In the genomic region with DNA sequence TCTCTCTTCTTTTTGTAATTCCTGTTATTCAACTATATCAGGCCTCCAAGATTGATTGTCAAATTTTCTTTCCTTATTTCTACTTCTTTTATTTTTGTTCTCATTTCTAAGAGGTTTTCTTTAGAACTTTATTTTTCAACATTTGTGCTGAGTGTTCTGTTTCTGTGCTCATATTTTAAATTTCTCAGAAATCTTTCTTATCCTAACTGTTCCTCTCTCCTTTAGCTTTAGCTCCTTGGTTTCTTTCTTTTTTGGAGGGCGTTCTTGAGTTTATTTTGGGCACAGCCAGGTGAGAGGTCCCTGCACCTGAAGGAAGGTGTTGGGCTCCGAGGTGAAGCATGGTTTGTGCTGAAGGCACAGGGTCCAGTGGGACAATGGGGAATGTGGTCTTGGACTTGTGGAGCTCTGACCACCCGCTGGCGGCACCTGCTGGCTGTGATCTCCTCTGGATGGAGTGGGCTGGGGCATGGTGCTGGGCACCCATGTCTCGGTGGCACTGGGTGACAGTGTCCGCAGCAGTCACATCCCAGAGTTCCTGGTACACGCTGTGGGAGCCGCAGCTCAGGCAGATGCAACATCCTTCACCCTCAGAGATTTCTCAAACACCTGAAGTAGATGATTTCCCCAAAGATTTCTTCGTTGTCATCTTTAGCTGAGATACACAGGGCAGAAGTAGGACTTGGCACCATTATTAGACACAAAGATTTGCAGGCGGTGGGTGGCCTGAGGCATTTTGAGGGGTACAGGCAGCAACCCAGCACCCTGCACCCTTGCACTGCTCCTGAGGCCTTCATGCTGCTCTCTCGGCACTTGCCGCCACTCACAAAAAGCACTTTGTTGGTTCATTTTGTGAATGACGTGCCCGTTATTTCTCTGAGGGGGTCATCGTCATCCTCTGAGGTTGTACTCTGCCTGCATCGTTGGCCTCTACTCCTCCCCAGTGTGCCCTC, we compare ENCODE assay signal across 32 cellular contexts. TPM values are rescaled to one million over a fixed set of nuclear protein-coding genes. Genes with fewer than 3 reads are reported as not detected.
DNase-seq lines count a peak whose midpoint lies in the region; ATAC-seq, FAIRE-seq and TF ChIP-seq lines count a peak whose summit lies in the region.
"Had no signal": no experiment of that assay in that cellular context is flagged by ENCODE, and none has a peak within 500 bp of the region (broad histone marks: within the 10 kb centered on the region; RNA-seq: fewer than 3 reads in every experiment).

No MANE protein-coding gene starts in this region.

- H3K14ac ChIP-seq in IMR-90 (replicated peaks; ENCODE audit: low read depth, low read length), result no peak overlapping the region

- no peaks in the 10 kb centered on the region for H3K79me1 ChIP-seq in IMR-90 (ENCODE audit: low read depth in 1 of 2, low read length in 2 of 2)

- no peaks in the 10 kb centered on the region for H3K4me1 ChIP-seq in right atrium auricular region
- no peaks in the 10 kb centered on the region for H3K4me1 ChIP-seq in IMR-90 (ENCODE audit: control insufficient read depth, insufficient read depth, low read length)
- H3K4me1 ChIP-seq in kidney (ENCODE audit: control insufficient read depth in 1 of 2, insufficient read depth in 1 of 2, low read depth in 1 of 2, low read length in 2 of 2), result no peaks in the 10 kb centered on the region
- peaks cover 0 to 21% (median 3%) of the 10 kb centered on the region in 6 donors for H3K4me1 ChIP-seq in spleen
- H3K4me1 ChIP-seq: BE2C, gastroesophageal sphincter, parathyroid adenoma, Peyer's patch, right lobe of liver, upper lobe of right lung had no signal

- 100% methylated on average over 3 of the region's 16 CpGs; no CpG with 5 or more reads in 1 of the 2 experiments for WGBS in IMR-90 (ENCODE audit: extremely low coverage in 2 of 2, insufficient read length in 1 of 2), 2 experiments
- WGBS in spleen, 5 donors, result 92 to 98% (median 94%) methylated on average over 16 of the region's 16 CpGs

- H4K20me1 ChIP-seq in IMR-90 (ENCODE audit: insufficient read depth, low read length), result no peaks in the 10 kb centered on the region

- no peaks in the 10 kb centered on the region for H3K9me3 Mint-ChIP-seq in CD4-positive, alpha-beta T cell
- H3K9me3 Mint-ChIP-seq: nephron; stimulated activated memory B cell treated with anti-CD40 and anti-IgM and Interleukin-4, amounts not matched to agents 10 μg/mL and 1 μg/mL and 100 μg/mL, for 72 hours had no signal

- in situ Hi-C loops in IMR-90 (cut with MboI; ENCODE audit: low sequenced_read_pairs), result no loop called here

- H2BK15ac ChIP-seq in IMR-90 (ENCODE audit: low read depth, low read length), result no peak overlapping the region

- no TSS peak for BruUV-seq in IMR-90 (replicated peaks; lab: Mats Ljungman, UMichigan)

- ATAC-seq in Right ventricle myocardium superior (ENCODE audit: poor library complexity) (no peak), IMR-90 (ENCODE audit: low read depth) (no peak), GM19324 (IDR thresholded peaks at IDR 0.05; ENCODE audit: low FRiP score, unreplicated experiment) (no peak)
- no peak for ATAC-seq in CD4-positive, alpha-beta T cell (ENCODE audit: poor library complexity)
- ATAC-seq: gastroesophageal sphincter; stimulated activated memory B cell treated with anti-CD40 and anti-IgM and Interleukin-4, amounts not matched to agents 10 μg/mL and 1 μg/mL and 100 μg/mL, for 72 hours; upper lobe of right lung had no signal

- no peaks in the 10 kb centered on the region for H3K9me1 ChIP-seq in IMR-90 (ENCODE audit: insufficient read depth, low read length)

- H2AK9ac ChIP-seq in IMR-90 (replicated peaks; ENCODE audit: low read depth, low read length, poor library complexity), result peak overlapping the region; percentile 53

- no peak overlapping the region for H3K4ac ChIP-seq in IMR-90 (ENCODE audit: low read depth, low read length)

- no peak overlapping the region for H2BK5ac ChIP-seq in IMR-90 (ENCODE audit: low read depth, low read length, poor library complexity, severe bottlenecking)

- no peak overlapping the region for H3K4me2 ChIP-seq in IMR-90 (ENCODE audit: low read depth, low read length)

- H3K27ac Mint-ChIP-seq in CD4-positive, alpha-beta T cell, result no peak overlapping the region
- H3K27ac Mint-ChIP-seq: nephron; stimulated activated memory B cell treated with anti-CD40 and anti-IgM and Interleukin-4, amounts not matched to agents 10 μg/mL and 1 μg/mL and 100 μg/mL, for 72 hours had no signal

- H3K56ac ChIP-seq in IMR-90 (ENCODE audit: extremely low read depth, insufficient read depth, low read length), result no peak overlapping the region

- H3K36me3 ChIP-seq in right atrium auricular region (peaks cover 38% of the 10 kb centered on the region), IMR-90 (ENCODE audit: control insufficient read depth, insufficient read depth, low read length) (peaks cover 39% of the 10 kb centered on the region), kidney (ENCODE audit: control insufficient read depth in 1 of 2, insufficient read depth in 2 of 2, low read length in 2 of 2) (peaks cover 8 to 14% of the 10 kb centered on the region in 2 donors), spleen (peaks cover 0 to 91% (median 41%) of the 10 kb centered on the region in 6 donors)

- H3K36me3 Mint-ChIP-seq in CD4-positive, alpha-beta T cell (ENCODE audit: low read depth), result peaks cover 45% of the 10 kb centered on the region

- TF ChIP-seq RAD21 in IMR-90 (IDR thresholded peaks at IDR 0.05; ENCODE audit: low read length), result no peak

- no peaks in the 10 kb centered on the region for H3K27me3 Mint-ChIP-seq in CD4-positive, alpha-beta T cell
- H3K27me3 Mint-ChIP-seq: stimulated activated memory B cell treated with anti-CD40 and anti-IgM and Interleukin-4, amounts not matched to agents 10 μg/mL and 1 μg/mL and 100 μg/mL, for 72 hours had no signal

- H4K91ac ChIP-seq in IMR-90 (ENCODE audit: insufficient read depth, low read depth, low read length), result no peak overlapping the region

- no peak overlapping the region for H4K8ac ChIP-seq in IMR-90 (ENCODE audit: low read depth in 2 of 2, low read length in 2 of 2)

- no peak overlapping the region for H3K18ac ChIP-seq in IMR-90 (ENCODE audit: low read depth, low read length)

- TF ChIP-seq CTCF in right atrium auricular region (IDR thresholded peaks at IDR 0.05) (no peak), IMR-90 (conservative IDR thresholded peaks at IDR 0.05; ENCODE audit: low read depth, low read length) (no peak), kidney (IDR thresholded peaks at IDR 0.05; ENCODE audit: borderline replicate concordance, extremely low read depth, insufficient read depth) (no peak), spleen (IDR thresholded peaks at IDR 0.05 in 8 of 11, conservative IDR thresholded peaks at IDR 0.05 in 3 of 11) (no peak)
- no peak for TF ChIP-seq CTCF in CD4-positive, alpha-beta T cell (IDR thresholded peaks at IDR 0.05)

- H3K4me3 Mint-ChIP-seq in CD4-positive, alpha-beta T cell, result no peak overlapping the region
- H3K4me3 Mint-ChIP-seq: nephron; stimulated activated memory B cell treated with anti-CD40 and anti-IgM and Interleukin-4, amounts not matched to agents 10 μg/mL and 1 μg/mL and 100 μg/mL, for 72 hours had no signal

- H3K9ac ChIP-seq in IMR-90 (ENCODE audit: low read depth, low read length), result no peak overlapping the region
- no peak overlapping the region for H3K9ac ChIP-seq in kidney (ENCODE audit: low read length in 2 of 2)
- H3K9ac ChIP-seq: parathyroid adenoma had no signal

- peaks cover 22% of the 10 kb centered on the region for H3K4me1 Mint-ChIP-seq in CD4-positive, alpha-beta T cell (ENCODE audit: low read depth)
- H3K4me1 Mint-ChIP-seq: stimulated activated memory B cell treated with anti-CD40 and anti-IgM and Interleukin-4, amounts not matched to agents 10 μg/mL and 1 μg/mL and 100 μg/mL, for 72 hours had no signal

- CTCF ChIA-PET in IMR-90 (lab: Yijun Ruan, JAX), result no interaction called here
- CTCF ChIA-PET in CD4-positive, alpha-beta T cell (lab: Charles Lee), result no interaction called here

- no peak overlapping the region for H2AK5ac ChIP-seq in IMR-90 (ENCODE audit: low read depth, low read length)

- POLR2A ChIA-PET in IMR-90 (lab: Charles Lee; ENCODE audit: unreplicated experiment), result no interaction called here
- POLR2A ChIA-PET in CD4-positive, alpha-beta T cell (lab: Charles Lee), result no interaction called here

- H3K27me3 ChIP-seq in right atrium auricular region (no peaks in the 10 kb centered on the region), IMR-90 (ENCODE audit: control insufficient read depth, insufficient read depth, low read length) (no peaks in the 10 kb centered on the region), spleen (replicated peaks in 1 of 7) (no peaks in the 10 kb centered on the region)
- no peaks in the 10 kb centered on the region for H3K27me3 ChIP-seq in CD4-positive, alpha-beta T cell (ENCODE audit: control insufficient read depth, insufficient read depth, low read length)
- H3K27me3 ChIP-seq: BE2C, gastroesophageal sphincter, Peyer's patch, right lobe of liver, upper lobe of right lung had no signal

- no peak overlapping the region for H2BK20ac ChIP-seq in IMR-90 (ENCODE audit: low read depth, low read length)

- peak; percentile 34 for DNase-seq in Right ventricle myocardium superior
- DNase-seq in right atrium auricular region (ENCODE audit: low spot score), result no peak
- DNase-seq in IMR-90, result no peak
- DNase-seq in kidney, result peak; percentile 32
- DNase-seq in spleen, result peak; percentile 34
- no peak for DNase-seq in NCI-H2227 (lab: John Stamatoyannopoulos, UW; ENCODE audit: unreplicated experiment)
- no peak for DNase-seq in CD4-positive, alpha-beta T cell
- DNase-seq: ACHN; activated CD4-positive, alpha-beta T cell treated with anti-CD3 and anti-CD28 coated beads, Interleukin-2, amount 50 U/mL, for 48 hours; activated CD4-positive, CD25-positive, alpha-beta regulatory T cell; activated effector memory CD4-positive, alpha-beta T cell treated with anti-CD3 and anti-CD28 coated beads, Interleukin-2, amount 50 U/mL, for 16 hours; activated T-cell treated with anti-CD3 and anti-CD28 coated beads for 4 hours; BE2C; cerebellar nuclear complex; COR-L47; DMS53; HCEC 1CT; Karpas-422; MV-4-11; NCI-H526 treated with DMSO at 0.1 percent for 48 hours; stimulated activated CD4-positive, alpha-beta T cell treated with anti-CD3 and anti-CD28 coated beads, Interleukin-12 subunit alpha, Interleukin-12 subunit beta, amount 100 ng/mL, for 4 hours; stimulated activated CD4-positive, alpha-beta T cell treated with anti-CD3 and anti-CD28 coated beads, Interleukin-4, amount 100 ng/mL, for 1 hour; substantia nigra; upper lobe of right lung had no signal

- H3K4me3 ChIP-seq in right atrium auricular region, result no peak overlapping the region
- no peak overlapping the region for H3K4me3 ChIP-seq in IMR-90 (ENCODE audit: insufficient read depth, low read depth, low read length)
- H3K4me3 ChIP-seq in kidney (ENCODE audit: low read length in 2 of 2), result no peak overlapping the region
- H3K4me3 ChIP-seq in spleen, result no peak overlapping the region
- H3K4me3 ChIP-seq: gastroesophageal sphincter, Peyer's patch, right lobe of liver, upper lobe of right lung had no signal

- FAIRE-seq in kidney (lab: Jason Lieb, UNC), result no peak
- FAIRE-seq: GM19239 had no signal

- H3K23ac ChIP-seq in IMR-90 (ENCODE audit: low read depth, low read length), result no peak overlapping the region

- intact Hi-C loops in Right ventricle myocardium superior (cut with DNase I) (no loop called here), IMR-90 (cut with micrococcal nuclease) (no loop called here), kidney (cut with DNase I) (no loop called here), spleen (cut with DNase I; ENCODE audit: low total_unique reads) (no loop called here)
- intact Hi-C loops in CD4-positive, alpha-beta T cell (cut with DNase I, micrococcal nuclease), result no loop called here

- H2AFZ ChIP-seq in IMR-90 (replicated peaks; ENCODE audit: low read length, poor library complexity), result no peak overlapping the region
- H2AFZ ChIP-seq: parathyroid adenoma had no signal

- H3K27ac ChIP-seq in right atrium auricular region, result no peak overlapping the region
- H3K27ac ChIP-seq in IMR-90 (ENCODE audit: insufficient read depth, low read length), result no peak overlapping the region
- H3K27ac ChIP-seq in kidney (ENCODE audit: low read depth in 2 of 2, low read length in 2 of 2), result no peak overlapping the region
- no peak overlapping the region for H3K27ac ChIP-seq in spleen
- H3K27ac ChIP-seq in CD4-positive, alpha-beta T cell (ENCODE audit: low read depth, low read length), result no peak overlapping the region
- H3K27ac ChIP-seq: gastroesophageal sphincter, parathyroid adenoma, Peyer's patch, right lobe of liver, upper lobe of right lung had no signal

- dilution Hi-C loops in IMR-90 (cut with HindIII; ENCODE audit: low sequenced_read_pairs, unreplicated experiment), result no loop called here

- no peaks in the 10 kb centered on the region for H3K9me3 ChIP-seq in right atrium auricular region
- H3K9me3 ChIP-seq in IMR-90 (ENCODE audit: control insufficient read depth, insufficient read depth, low read length), result no peaks in the 10 kb centered on the region
- no peaks in the 10 kb centered on the region for H3K9me3 ChIP-seq in kidney (ENCODE audit: control insufficient read depth in 1 of 2, low read length in 2 of 2)
- no peaks in the 10 kb centered on the region for H3K9me3 ChIP-seq in spleen
- H3K9me3 ChIP-seq in CD4-positive, alpha-beta T cell (ENCODE audit: control insufficient read depth, low read length), result no peaks in the 10 kb centered on the region
- H3K9me3 ChIP-seq: BE2C, gastroesophageal sphincter, Peyer's patch, right lobe of liver, upper lobe of right lung had no signal

- no peak overlapping the region for H2BK120ac ChIP-seq in IMR-90 (ENCODE audit: low read depth, low read length)

- TF ChIP-seq POLR2A in IMR-90 (IDR thresholded peaks at IDR 0.05; ENCODE audit: low read depth, low read length) (no peak), spleen (IDR thresholded peaks at IDR 0.05) (no peak)

- no peak overlapping the region for H4K5ac ChIP-seq in IMR-90 (ENCODE audit: low read depth, low read length)

RNA-seq across cellular contexts. Expression of gene DIP2A, which starts 38.2 kb away (rescaled TPM):
- total RNA-seq in Right ventricle myocardium superior (21.6 TPM), right atrium auricular region (10 to 100 TPM; 18.1 to 25.9 TPM), IMR-90 (2012; rRNA removed) (17.9 and 19.4 TPM in 2 replicates), kidney (36.5 TPM), spleen (10 to 100 TPM; 50.1 to 96.7 (median 68.6) TPM)
- polyA plus RNA-seq in IMR-90 (2012; rRNA removed) (22.7 and 24.3 TPM in 2 replicates), kidney (ENCODE audit: insufficient read depth, low read depth, low replicate concordance) (8.7 TPM), spleen (10 to 100 TPM; 14.7 to 22.2 (median 22.1) TPM)
- 10.6 and 14.5 TPM in 2 replicates for polyA plus RNA-seq in IMR-90 (2012; cell fraction: cytosol; rRNA removed)
- polyA plus RNA-seq in IMR-90 (2012; cell fraction: nucleus; rRNA removed; ENCODE audit: low replicate concordance), result 83.5 and 90.7 TPM in 2 replicates
- 10 to 100 TPM; 61.2 to 66.1 TPM for total RNA-seq in CD4-positive, alpha-beta T cell

Comparison
In these comparisons a context has a peak if more than half of its experiments do, and no peak if none do; other contexts are left out.
1. DNase-seq: peak in Right ventricle myocardium superior (single experiment), kidney (single experiment) and spleen (single experiment); none in right atrium auricular region (single experiment), IMR-90 (single experiment), NCI-H2227 (single experiment) and CD4-positive, alpha-beta T cell (0 of 10).